8 cellular contexts compared by ENCODE assay signal in genomic region chr12:30754383-30754749, GRCh38. TPM values are rescaled to one million over a fixed set of nuclear protein-coding genes. Genes with fewer than 3 reads are reported as not detected.
A peak's percentile ranks its signal among the peaks of the same experiment; 100 is the strongest.
DNase-seq lines count a peak whose midpoint lies in the region; ATAC-seq and TF ChIP-seq lines count a peak whose summit lies in the region.

No MANE protein-coding gene starts in this region.

- H3K36me3 Mint-ChIP-seq in activated CD4-positive, alpha-beta memory T cell treated with anti-CD3 and anti-CD28 coated beads for 36 hours = peaks cover 3% of the 10 kb centered on the region

- H3K36me3 ChIP-seq in spleen = no peaks in the 10 kb centered on the region

- TF ChIP-seq CTCF in GM12875 (IDR thresholded peaks at IDR 0.05; ENCODE audit: borderline replicate concordance, insufficient read depth, low read depth, low read length) (no peak), spleen (IDR thresholded peaks at IDR 0.05 in 8 of 11, conservative IDR thresholded peaks at IDR 0.05 in 3 of 11) (no peak)

- ATAC-seq in HG02588 (IDR thresholded peaks at IDR 0.05; ENCODE audit: unreplicated experiment) (peak; percentile 38), right cardiac atrium (no peak), HG03378 (IDR thresholded peaks at IDR 0.05; ENCODE audit: unreplicated experiment) (no peak), GM21576 (IDR thresholded peaks at IDR 0.05; ENCODE audit: unreplicated experiment) (no peak)

- peak overlapping the region; percentile 65 for H3K27ac ChIP-seq in right cardiac atrium (ENCODE audit: low read length)
- peak overlapping the region; percentile 79 to 91 (median 86) for H3K27ac ChIP-seq in spleen

- no peaks in the 10 kb centered on the region for H3K27me3 ChIP-seq in right cardiac atrium (ENCODE audit: control insufficient read depth, insufficient read depth)
- no peaks in the 10 kb centered on the region for H3K27me3 ChIP-seq in spleen (replicated peaks in 1 of 7)

- POLR2A ChIA-PET in activated CD4-positive, alpha-beta memory T cell treated with anti-CD3 and anti-CD28 coated beads for 36 hours (lab: Charles Lee) = interaction anchor here (1.0 to 1.4 kb wide), 3 partner anchors 42 to 68 kb away, joined by 4 to 6 read pairs (median 4); partner anchors contain the start of gene IPO8

- H3K9me3 Mint-ChIP-seq in activated CD4-positive, alpha-beta memory T cell treated with anti-CD3 and anti-CD28 coated beads for 36 hours = no peaks in the 10 kb centered on the region

- TF ChIP-seq POLR2A in spleen (IDR thresholded peaks at IDR 0.05) = no peak

- peaks cover 44% of the 10 kb centered on the region for H3K4me1 Mint-ChIP-seq in activated CD4-positive, alpha-beta memory T cell treated with anti-CD3 and anti-CD28 coated beads for 36 hours (ENCODE audit: low read depth)

- CTCF ChIA-PET in activated CD4-positive, alpha-beta memory T cell treated with anti-CD3 and anti-CD28 coated beads for 36 hours (lab: Charles Lee) = interaction anchor here (1.1 to 1.9 kb wide), 4 partner anchors 9 to 93 kb away, joined by 5 to 13 read pairs (median 8); partner anchors contain the start of gene IPO8

- 0% methylated on average over 40 of the region's 40 CpGs for WGBS in right cardiac atrium
- WGBS in spleen, 5 donors = 0 to 2% (median 1%) methylated on average over 23 to 40 of the region's 40 CpGs

- H3K9me3 ChIP-seq in right cardiac atrium (ENCODE audit: control insufficient read depth, low read length) (no peaks in the 10 kb centered on the region), spleen (no peaks in the 10 kb centered on the region)

- H3K4me3 ChIP-seq in GM12875 (ENCODE audit: low read depth, low read length) (peak overlapping the region; percentile 68), right cardiac atrium (ENCODE audit: low read length) (peak overlapping the region; percentile 89), spleen (peak overlapping the region; percentile 79 to 95 (median 83))

- peak overlapping the region; percentile 83 for H3K27ac Mint-ChIP-seq in activated CD4-positive, alpha-beta memory T cell treated with anti-CD3 and anti-CD28 coated beads for 36 hours

- intact Hi-C loops in activated CD4-positive, alpha-beta memory T cell treated with anti-CD3 and anti-CD28 coated beads for 36 hours (cut with micrococcal nuclease) = loop anchor here (1.0 to 2.0 kb wide), 4 partner anchors 41 to 1374 kb away; partner anchors contain the start of genes ERGIC2 and IPO8
- intact Hi-C loops in right cardiac atrium (cut with DNase I) (no loop called here), spleen (cut with DNase I; ENCODE audit: low total_unique reads) (no loop called here)

- no peaks in the 10 kb centered on the region for H3K27me3 Mint-ChIP-seq in activated CD4-positive, alpha-beta memory T cell treated with anti-CD3 and anti-CD28 coated beads for 36 hours

- DNase-seq in activated CD4-positive, alpha-beta memory T cell treated with anti-CD3 and anti-CD28 coated beads for 36 hours = no peak
- DNase-seq in right cardiac atrium = no peak
- no peak for DNase-seq in spleen
- no peak for DNase-seq in NCI-H128 (lab: John Stamatoyannopoulos, UW; ENCODE audit: unreplicated experiment)

- H3K4me1 ChIP-seq in right cardiac atrium (ENCODE audit: control insufficient read depth, insufficient read depth, low read length) = peaks cover 2% of the 10 kb centered on the region
- peaks cover 9 to 33% (median 22%) of the 10 kb centered on the region in 6 donors for H3K4me1 ChIP-seq in spleen

- H3K4me3 Mint-ChIP-seq in activated CD4-positive, alpha-beta memory T cell treated with anti-CD3 and anti-CD28 coated beads for 36 hours = peak overlapping the region; percentile 95

RNA-seq across cellular contexts. Expression of gene CAPRIN2, which starts 0.4 kb away (rescaled TPM):
- total RNA-seq in activated CD4-positive, alpha-beta memory T cell treated with anti-CD3 and anti-CD28 coated beads for 36 hours = 10 to 100 TPM in 1 of 2 experiments, 1 to 10 TPM in 1; 10.0 to 11.5 TPM
- total RNA-seq in right cardiac atrium (10 to 100 TPM; 23.7 to 39.6 (median 30.5) TPM), spleen (10 to 100 TPM; 20.5 to 54.5 (median 26.8) TPM)
- polyA plus RNA-seq in right cardiac atrium (18.6 TPM), spleen (10 to 100 TPM; 11.4 to 22.9 (median 16.4) TPM)

RNA-seq across cellular contexts. Expression of gene IPO8, which starts 58.7 kb away (rescaled TPM):
- 10 to 100 TPM; 39.2 to 41.3 TPM for total RNA-seq in activated CD4-positive, alpha-beta memory T cell treated with anti-CD3 and anti-CD28 coated beads for 36 hours
- total RNA-seq in right cardiac atrium (10 to 100 TPM; 26.5 to 30.8 (median 29.4) TPM), spleen (10 to 100 TPM; 44.5 to 68.2 (median 52.6) TPM)
- polyA plus RNA-seq in right cardiac atrium (7.8 TPM), spleen (10 to 100 TPM in 2 of 3 donors, 1 to 10 TPM in 1; 8.5 to 15.4 (median 10.2) TPM)
